In the genomic region with DNA sequence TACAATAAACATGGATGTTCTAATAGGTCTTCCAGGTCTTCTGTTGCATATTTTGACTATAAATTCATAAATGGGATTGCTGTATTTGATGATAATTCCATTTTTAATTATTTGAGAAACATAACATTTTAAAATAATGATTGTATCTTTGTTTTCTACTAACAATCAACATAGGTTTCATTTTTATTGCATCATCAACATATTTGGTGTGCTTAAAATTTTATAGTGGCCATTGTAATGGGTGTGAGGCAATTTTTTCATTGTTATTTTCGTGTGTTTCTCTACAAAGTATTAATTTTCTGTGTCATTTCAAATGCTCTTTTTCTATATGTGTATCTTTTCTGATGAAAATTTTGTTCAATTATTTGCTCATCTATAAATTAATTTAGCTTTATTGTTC, we compare ENCODE assay signal across 20 cellular contexts. TPM values are rescaled to one million over a fixed set of nuclear protein-coding genes. Genes with fewer than 3 reads are reported as not detected.
A peak's percentile ranks its signal among the peaks of the same experiment; 100 is the strongest.
DNase-seq lines count a peak whose midpoint lies in the region; ATAC-seq, FAIRE-seq and TF ChIP-seq lines count a peak whose summit lies in the region.
"Had no signal": no experiment of that assay in that cellular context is flagged by ENCODE, and none has a peak within 500 bp of the region (broad histone marks: within the 10 kb centered on the region; RNA-seq: fewer than 3 reads in every experiment).

No MANE protein-coding gene starts in this region.

- in situ Hi-C loops in K562 (cut with MboI): no loop called here

- no TSS peak for BruUV-seq in K562 (replicated peaks; lab: Mats Ljungman, UMichigan)

- H3K9ac ChIP-seq in K562 (ENCODE audit: insufficient read depth in 1 of 2, low read depth in 2 of 2, low read length in 2 of 2): no peak overlapping the region

- intact Hi-C loops in K562 (cut with micrococcal nuclease): no loop called here

- TF ChIP-seq EP300 in K562 (IDR thresholded peaks at IDR 0.05; ENCODE audit: low read length): no peak

- H3K79me2 ChIP-seq in K562 (ENCODE audit: control insufficient read depth, insufficient read depth, low read length): no peaks in the 10 kb centered on the region

- H3K9me3 ChIP-seq in K562 (replicated peaks; ENCODE audit: control insufficient read depth, insufficient read depth, low read depth, low read length): no peaks in the 10 kb centered on the region; the same call in none of the 2 replicates
- H3K9me3 ChIP-seq: HAP-1 had no signal

- no peak for ATAC-seq in K562

- no peak for TF ChIP-seq POLR2A in K562 (conservative IDR thresholded peaks at IDR 0.05)

- WGBS in K562 (ENCODE audit: insufficient coverage, low coverage, missing lambda C conversion rate): 16% methylated on average over 1 of the region's 1 CpG

- POLR2A ChIA-PET in K562 (lab: Yijun Ruan, JAX): interaction anchor here (1.1 to 2.3 kb wide), 2 partner anchors 10 to 14 kb away, joined by 4 to 9 read pairs; a partner anchor contains a TSS

- FAIRE-seq in G401.6 (lab: Jason Lieb, UNC) (peak; percentile 21), K562 (lab: Jason Lieb, UNC) (no peak), islet of Langerhans (lab: Jason Lieb, UNC) (peak; percentile 83)
- FAIRE-seq: GM12891, GM19239 had no signal

- peaks cover 20% of the 10 kb centered on the region; the same call in 1 of the 3 replicates for H3K36me3 ChIP-seq in K562 (ENCODE audit: control insufficient read depth, insufficient read depth, low read length)
- H3K36me3 ChIP-seq: BE2C, HAP-1 had no signal

- H3K27ac ChIP-seq in K562 (ENCODE audit: extremely low read depth, low read depth, low read length): no peak overlapping the region
- H3K27ac ChIP-seq: HL-60 had no signal

- H3K4me1 ChIP-seq in K562 (replicated peaks in 1 of 2; ENCODE audit: control insufficient read depth in 2 of 2, insufficient read depth in 2 of 2, low read length in 2 of 2): no peaks in the 10 kb centered on the region
- H3K4me1 ChIP-seq: BE2C, HAP-1 had no signal

- no peak overlapping the region for H3K4me2 ChIP-seq in K562 (ENCODE audit: insufficient read depth, low read length)

- no peaks in the 10 kb centered on the region for H4K20me1 ChIP-seq in K562 (replicated peaks; ENCODE audit: control insufficient read depth, insufficient read depth, low read length)

- TF ChIP-seq CTCF in K562 (IDR thresholded peaks at IDR 0.05 in 2 of 3, conservative IDR thresholded peaks at IDR 0.05 in 1 of 3; ENCODE audit: insufficient read depth in 2 of 3, low read depth in 1 of 3, low read length in 3 of 3): no peak

- H3K9me1 ChIP-seq in K562 (ENCODE audit: control insufficient read depth, insufficient read depth, low read length): no peaks in the 10 kb centered on the region

- TF ChIP-seq RAD21 in K562 (CRISPR knock-in tag; conservative IDR thresholded peaks at IDR 0.05 in 1 of 2, IDR thresholded peaks at IDR 0.05 in 1 of 2): no peak

- no peak overlapping the region for H3K4me3 ChIP-seq in K562
- H3K4me3 ChIP-seq: HAP-1 had no signal

- DNase-seq in K562 (ENCODE audit: extremely low read depth in 1 of 4, low spot score in 3 of 4): no peak
- DNase-seq in activated CD4-positive, alpha-beta T cell treated with anti-CD3 and anti-CD28 coated beads for 48 hours: no peak
- no peak for DNase-seq in stimulated activated CD4-positive, alpha-beta T cell treated with anti-CD3 and anti-CD28 coated beads, Interleukin-4, amount 100 ng/mL, for 1 hour
- DNase-seq in activated T-cell treated with anti-CD3 and anti-CD28 coated beads, Interleukin-2, amount 50 U/mL, for 1 hour: no peak
- DNase-seq: ACHN; BE2C; C1 segment of cervical spinal cord; CD4-positive, CD25-positive, alpha-beta regulatory T cell; CD8-positive, alpha-beta memory T cell; COR-L47; DMS 273 treated with DMSO at 0.1 percent for 48 hours; DMS53; DND-41; EL had no signal

- CTCF ChIA-PET in K562 (lab: Yijun Ruan, JAX; ENCODE audit: low intra/inter-chr PET ratio): no interaction called here

- H2AFZ ChIP-seq in K562 (ENCODE audit: low read depth, low read length): no peak overlapping the region

- no peaks in the 10 kb centered on the region for H3K27me3 ChIP-seq in K562 (ENCODE audit: control insufficient read depth in 2 of 2, insufficient read depth in 2 of 2, low read length in 2 of 2)
- H3K27me3 ChIP-seq: BE2C had no signal

TF ChIP-seq in K562, 482 proteins besides CTCF, POLR2A, EP300 and RAD21:
- TF ChIP-seq CEBPB (tag; IDR thresholded peaks at IDR 0.05) (0 out of 2 replicates have a peak, but pooled peaks have one; percentile 12), C11orf30 (IDR thresholded peaks at IDR 0.05; ENCODE audit: low read depth) (peak; percentile 8; the same call in 1 of the 2 replicates), CEBPG (CRISPR knock-in tag; IDR thresholded peaks at IDR 0.05) (no peak), CEBPG (tag; conservative IDR thresholded peaks at IDR 0.05 in 1 of 2, IDR thresholded peaks at IDR 0.05 in 1 of 2) (peak in 1 of 2 experiments; percentile 78; a peak in 2 of 4 replicates), POLR3G (IDR thresholded peaks at IDR 0.05; ENCODE audit: extremely low read depth, insufficient read length, insufficient replicate concordance) (no peak)
- TF ChIP-seq, protein P1, sequence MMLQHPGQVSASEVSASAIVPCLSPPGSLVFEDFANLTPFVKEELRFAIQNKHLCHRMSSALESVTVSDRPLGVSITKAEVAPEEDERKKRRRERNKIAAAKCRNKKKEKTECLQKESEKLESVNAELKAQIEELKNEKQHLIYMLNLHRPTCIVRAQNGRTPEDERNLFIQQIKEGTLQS (IDR thresholded peaks at IDR 0.05): peak; percentile 71
- TF ChIP-seq, protein P1 (CRISPR knock-in tag; conservative IDR thresholded peaks at IDR 0.05): no peak

RNA-seq across cellular contexts. Expression of a gene that starts 13.2 kb away (rescaled TPM):
- 80.5 and 126 TPM in 2 replicates for total RNA-seq in K562 (2011; cell fraction: chromatin; rRNA removed; ENCODE audit: low replicate concordance)
- 71.0 and 73.8 TPM in 2 replicates for total RNA-seq in K562 (2011; cell fraction: nucleolus; rRNA removed)
- 120 and 171 TPM in 2 replicates for total RNA-seq in K562 (2011; cell fraction: nucleoplasm; rRNA removed)
- 12.6 and 13.1 TPM in 2 replicates for total RNA-seq in K562 (2014; rRNA removed)
- 18.6 and 19.6 TPM in 2 replicates for total RNA-seq in K562 (2014; rRNA removed; fragmentation: Illumina TruSeq; extraction: Trizol)
- 14.6 and 16.1 TPM in 2 replicates for total RNA-seq in K562 (2015; rRNA removed; fragmentation: Illumina TruSeq; extraction: Trizol)
- 11.7 and 12.2 TPM in 2 replicates for total RNA-seq in K562 (2021)
- polyA plus RNA-seq in K562 (2011; rRNA removed): 15.3 and 18.2 TPM in 2 replicates
- polyA plus RNA-seq in K562 (2011; cell fraction: cytosol; rRNA removed): 3.2 and 7.6 TPM in 2 replicates
- polyA plus RNA-seq in K562 (2011; cell fraction: nucleus; rRNA removed): 31.7 and 41.1 TPM in 2 replicates
- 4.5 and 12.3 TPM in 2 replicates for polyA plus RNA-seq in K562 (2012)
- 9.1 and 11.9 TPM in 2 replicates for polyA plus RNA-seq in K562 (2014; fragmentation: Illumina TruSeq; extraction: Trizol)
- 1 to 10 TPM; 5.0 to 5.7 TPM for polyA plus RNA-seq in K562 (2014; fragmentation: Nextera tagmentation; extraction: Ambion mirVana)
- 9.9 and 10.9 TPM in 2 replicates for polyA plus RNA-seq in K562 (2014; rRNA removed)
- polyA minus RNA-seq in K562 (2011; rRNA and poly(A)+ RNA removed): 38.8 and 61.1 TPM in 2 replicates
- polyA minus RNA-seq in K562 (2011; cell fraction: cytosol; rRNA and poly(A)+ RNA removed): 5.6 and 13.0 TPM in 2 replicates
- polyA minus RNA-seq in K562 (2011; cell fraction: nucleus; rRNA and poly(A)+ RNA removed): 60.0 and 109 TPM in 2 replicates

RNA-seq across cellular contexts. Expression of a gene that starts 51.4 kb away (rescaled TPM):
- 13.2 and 20.7 TPM in 2 replicates for total RNA-seq in K562 (2011; cell fraction: chromatin; rRNA removed; ENCODE audit: low replicate concordance)
- 10.7 and 10.8 TPM in 2 replicates for total RNA-seq in K562 (2011; cell fraction: nucleolus; rRNA removed)
- 19.9 and 32.7 TPM in 2 replicates for total RNA-seq in K562 (2011; cell fraction: nucleoplasm; rRNA removed)
- total RNA-seq in K562 (2014; rRNA removed) (6.3 and 6.5 TPM in 2 replicates), K562 (2014; rRNA removed; fragmentation: Illumina TruSeq; extraction: Trizol) (8.7 and 9.0 TPM in 2 replicates), K562 (2015; rRNA removed; fragmentation: Illumina TruSeq; extraction: Trizol) (7.9 and 8.8 TPM in 2 replicates), K562 (2021) (5.6 and 6.3 TPM in 2 replicates)
- polyA plus RNA-seq in K562 (2011; rRNA removed) (0.85 and 8.7 TPM in 2 replicates), K562 (2014; fragmentation: Illumina TruSeq; extraction: Trizol) (8.2 and 11.0 TPM in 2 replicates), K562 (2014; fragmentation: Nextera tagmentation; extraction: Ambion mirVana) (1 to 10 TPM; 7.6 to 8.6 TPM), K562 (2014; rRNA removed) (15.0 and 19.7 TPM in 2 replicates)
- 0.35 and 6.2 TPM in 2 replicates for polyA plus RNA-seq in K562 (2011; cell fraction: cytosol; rRNA removed)
- polyA plus RNA-seq in K562 (2011; cell fraction: nucleus; rRNA removed): 0.79 and 9.8 TPM in 2 replicates
- polyA plus RNA-seq in K562 (2012): 5.8 and 10.6 TPM in 2 replicates
- 0.24 and 2.0 TPM in 2 replicates for polyA minus RNA-seq in K562 (2011; rRNA and poly(A)+ RNA removed)
- 2.2 TPM in 1 of 2 replicates, not detected in the other for polyA minus RNA-seq in K562 (2011; cell fraction: cytosol; rRNA and poly(A)+ RNA removed)
- polyA minus RNA-seq in K562 (2011; cell fraction: nucleus; rRNA and poly(A)+ RNA removed): 2.2 TPM in 1 of 2 replicates, not detected in the other
